ENCODE assay signal across 8 cellular contexts in genomic region chr2:10654069-10654468, GRCh38. TPM values are rescaled to one million over a fixed set of nuclear protein-coding genes. Genes with fewer than 3 reads are reported as not detected.
DNase-seq lines count a peak whose midpoint lies in the region; ATAC-seq and TF ChIP-seq lines count a peak whose summit lies in the region.

No MANE protein-coding gene starts in this region.

- H3K4me2 ChIP-seq in fibroblast of lung (ENCODE audit: extremely low read depth, insufficient read depth, low read length) = no peak overlapping the region

- no peak overlapping the region for H3K9ac ChIP-seq in fibroblast of lung (ENCODE audit: insufficient read depth, low read length)

- peak overlapping the region; percentile 76 for H3K27ac Mint-ChIP-seq in activated CD8-positive, alpha-beta T cell treated with anti-CD3 and anti-CD28 coated beads for 36 hours

- no peaks in the 10 kb centered on the region for H3K27me3 Mint-ChIP-seq in activated CD8-positive, alpha-beta T cell treated with anti-CD3 and anti-CD28 coated beads for 36 hours

- no peak overlapping the region for H2AFZ ChIP-seq in fibroblast of lung (ENCODE audit: low read length)

- TF ChIP-seq POLR2A in uterus (IDR thresholded peaks at IDR 0.05) = no peak

- H3K27me3 ChIP-seq in fibroblast of lung (ENCODE audit: control insufficient read depth, insufficient read depth, low read length) (no peaks in the 10 kb centered on the region), uterus (no peaks in the 10 kb centered on the region)

- H3K4me1 Mint-ChIP-seq in activated CD8-positive, alpha-beta T cell treated with anti-CD3 and anti-CD28 coated beads for 36 hours (ENCODE audit: low read depth) = peaks cover 50% of the 10 kb centered on the region

- TF ChIP-seq CTCF in activated CD8-positive, alpha-beta T cell treated with anti-CD3 and anti-CD28 coated beads for 36 hours (IDR thresholded peaks at IDR 0.05) = no peak
- TF ChIP-seq CTCF in fibroblast of lung (conservative IDR thresholded peaks at IDR 0.05 in 1 of 2, IDR thresholded peaks at IDR 0.05 in 1 of 2; ENCODE audit: low read depth in 1 of 2, low read length in 2 of 2) (no peak), uterus (IDR thresholded peaks at IDR 0.05) (no peak)

- H3K4me3 Mint-ChIP-seq in activated CD8-positive, alpha-beta T cell treated with anti-CD3 and anti-CD28 coated beads for 36 hours = peak overlapping the region; percentile 3

- H3K27ac ChIP-seq in fibroblast of lung (ENCODE audit: insufficient read depth, low read length) (no peak overlapping the region), uterus (no peak overlapping the region)

- no peaks in the 10 kb centered on the region for H4K20me1 ChIP-seq in fibroblast of lung (ENCODE audit: control insufficient read depth, extremely low read depth, insufficient read depth, low read length)

- H3K9me3 Mint-ChIP-seq in activated CD8-positive, alpha-beta T cell treated with anti-CD3 and anti-CD28 coated beads for 36 hours = no peaks in the 10 kb centered on the region

- H3K9me3 ChIP-seq in fibroblast of lung (ENCODE audit: control insufficient read depth, insufficient read depth, low read depth, low read length) = no peaks in the 10 kb centered on the region
- H3K9me3 ChIP-seq in uterus = no peaks in the 10 kb centered on the region

- no peaks in the 10 kb centered on the region for H3K4me1 ChIP-seq in fibroblast of lung (ENCODE audit: control insufficient read depth, extremely low read depth, insufficient read depth, low read length)
- H3K4me1 ChIP-seq in uterus = no peaks in the 10 kb centered on the region

- peaks cover 5% of the 10 kb centered on the region for H3K36me3 ChIP-seq in fibroblast of lung (ENCODE audit: control insufficient read depth, insufficient read depth, low read length)
- H3K36me3 ChIP-seq in uterus = no peaks in the 10 kb centered on the region

- H3K4me3 ChIP-seq in fibroblast of lung (replicated peaks in 1 of 4; ENCODE audit: control extremely low read depth in 1 of 4, insufficient read depth in 1 of 4, low read depth in 3 of 4, low read length in 4 of 4) = no peak overlapping the region
- no peak overlapping the region for H3K4me3 ChIP-seq in uterus

- DNase-seq in M059J (ENCODE audit: low read depth) (peak; percentile 80), fibroblast of lung (ENCODE audit: low read depth in 2 of 2) (peak; percentile 19 to 78), NCI-H1694 (lab: John Stamatoyannopoulos, UW) (no peak), NCI-H146 (lab: John Stamatoyannopoulos, UW) (no peak), uterus (no peak)
- peak; percentile 86 for DNase-seq in activated CD8-positive, alpha-beta T cell treated with anti-CD3 and anti-CD28 coated beads for 36 hours
- DNase-seq in stimulated activated CD8-positive, alpha-beta memory T cell treated with anti-CD3 and anti-CD28 coated beads, Interleukin-2, amount 100 ng/mL, for 1 hour (ENCODE audit: low read depth in 2 of 2) = peak; percentile 5 to 24

- H3K79me2 ChIP-seq in fibroblast of lung (ENCODE audit: control insufficient read depth, insufficient read depth, low read length) = no peaks in the 10 kb centered on the region

- intact Hi-C loops in activated CD8-positive, alpha-beta T cell treated with anti-CD3 and anti-CD28 coated beads for 36 hours (cut with micrococcal nuclease) = loop anchor here (5.0 kb wide), 1 partner anchor 347 kb away; no protein-coding TSS in a partner anchor
- intact Hi-C loops in uterus (cut with DNase I; ENCODE audit: low total_unique reads) = no loop called here

- ATAC-seq in activated CD8-positive, alpha-beta T cell treated with anti-CD3 and anti-CD28 coated beads for 36 hours = peak; percentile 96
- no peak for ATAC-seq in HG03460 (IDR thresholded peaks at IDR 0.05; ENCODE audit: unreplicated experiment)

- POLR2A ChIA-PET in activated CD8-positive, alpha-beta T cell treated with anti-CD3 and anti-CD28 coated beads for 36 hours (lab: Charles Lee) = interaction anchor here (1.0 to 3.5 kb wide), 4 partner anchors 17 to 533 kb away, joined by 3 to 16 read pairs (median 4); partner anchors contain the start of genes NOL10 and ODC1

- CTCF ChIA-PET in activated CD8-positive, alpha-beta T cell treated with anti-CD3 and anti-CD28 coated beads for 36 hours (lab: Charles Lee) = interaction anchor here (1.5 to 1.8 kb wide), 2 partner anchors 14 to 207 kb away, joined by 4 read pairs; no protein-coding TSS in a partner anchor

- H3K36me3 Mint-ChIP-seq in activated CD8-positive, alpha-beta T cell treated with anti-CD3 and anti-CD28 coated beads for 36 hours (ENCODE audit: low read depth) = peaks cover 53% of the 10 kb centered on the region

RNA-seq across cellular contexts. Expression of gene NOL10, which starts 35.7 kb away (rescaled TPM):
- total RNA-seq in M059J (2014; rRNA removed; shearing (Covaris generic)) = 21.3 and 33.0 TPM in 2 replicates
- total RNA-seq in activated CD8-positive, alpha-beta T cell treated with anti-CD3 and anti-CD28 coated beads for 36 hours = 10 to 100 TPM; 30.5 to 32.9 TPM
- 24.4 and 28.5 TPM in 2 replicates for total RNA-seq in fibroblast of lung
- 28.2 and 30.3 TPM in 2 replicates for polyA plus RNA-seq in fibroblast of lung
- 22.2 and 28.1 TPM in 2 replicates for polyA plus RNA-seq in fibroblast of lung (2012)
- 8.0 and 16.4 TPM in 2 replicates for polyA minus RNA-seq in fibroblast of lung (ENCODE audit: low replicate concordance)
- total RNA-seq in uterus = 10 to 100 TPM in 3 of 4 donors, 1 to 10 TPM in 1; 6.4 to 52.7 (median 22.1) TPM

Comparison
In these comparisons a context has a peak if more than half of its experiments do, and no peak if none do; other contexts are left out.
1. DNase-seq: peak in M059J (single experiment), activated CD8-positive, alpha-beta T cell treated with anti-CD3 and anti-CD28 coated beads for 36 hours (single experiment), fibroblast of lung (2 of 2) and stimulated activated CD8-positive, alpha-beta memory T cell treated with anti-CD3 and anti-CD28 coated beads, Interleukin-2, amount 100 ng/mL, for 1 hour (2 of 2); none in NCI-H1694 (single experiment), NCI-H146 (single experiment) and uterus (0 of 2).